26 cellular contexts compared by ENCODE assay signal in the genomic region with DNA sequence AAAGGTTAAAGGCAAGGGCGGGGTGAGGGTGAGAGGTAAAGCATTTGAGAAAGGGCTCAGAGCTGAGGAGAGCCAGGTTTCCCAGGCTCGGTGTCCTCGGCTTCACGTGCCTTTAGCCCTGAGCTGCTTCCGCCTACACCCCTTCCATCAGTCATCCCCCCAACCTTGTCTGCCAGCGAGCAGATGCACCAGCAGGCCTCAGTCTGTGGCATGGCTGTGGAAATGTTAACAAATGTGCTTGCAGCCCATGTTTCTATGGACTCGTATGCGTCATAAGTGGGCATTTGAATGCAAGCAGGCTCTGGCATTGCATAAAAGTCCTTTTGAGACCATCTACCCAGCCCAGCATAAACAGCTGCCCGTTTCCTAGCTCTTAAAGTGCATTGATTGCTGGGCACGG.
DNase-seq lines count a peak whose midpoint lies in the region; ATAC-seq and TF ChIP-seq lines count a peak whose summit lies in the region.
"Had no signal": no experiment of that assay in that cellular context is flagged by ENCODE, and none has a peak within 500 bp of the region (broad histone marks: within the 10 kb centered on the region; RNA-seq: fewer than 3 reads in every experiment).

No MANE protein-coding gene starts in this region.

- H3K4me3 Mint-ChIP-seq in HFFc6 = no peak overlapping the region
- H3K4me3 Mint-ChIP-seq in osteocyte (ENCODE audit: unreplicated experiment) = no peak overlapping the region
- no peak overlapping the region for H3K4me3 Mint-ChIP-seq in CD4-positive, alpha-beta T cell
- H3K4me3 Mint-ChIP-seq in endodermal cell = no peak overlapping the region
- H3K4me3 Mint-ChIP-seq: activated CD4-positive, alpha-beta T cell treated with anti-CD3 and anti-CD28 coated beads for 36 hours; activated CD8-positive, alpha-beta memory T cell treated with anti-CD3 and anti-CD28 coated beads, Interleukin-2, amount 10 ng/mL, durations not matched to agents 7 days and 5 days; B cell; type B pancreatic cell had no signal

- H3K4me3 ChIP-seq in dorsolateral prefrontal cortex = no peak overlapping the region
- no peak overlapping the region for H3K4me3 ChIP-seq in endodermal cell (ENCODE audit: low read length)
- H3K4me3 ChIP-seq: GM12878, spleen had no signal

- TF ChIP-seq CTCF in HFFc6 (IDR thresholded peaks at IDR 0.05) (no peak), RWPE1 (conservative IDR thresholded peaks at IDR 0.05; ENCODE audit: low read depth) (no peak), dorsolateral prefrontal cortex (IDR thresholded peaks at IDR 0.05 in 54 of 56, conservative IDR thresholded peaks at IDR 0.05 in 2 of 56; ENCODE audit: low read depth in 1 of 56, partially characterized antibody in 56 of 56) (no peak), osteocyte (IDR thresholded peaks at IDR 0.05) (no peak), endodermal cell (conservative IDR thresholded peaks at IDR 0.05) (no peak)
- TF ChIP-seq CTCF in CD4-positive, alpha-beta T cell (IDR thresholded peaks at IDR 0.05) = no peak

- H3K27me3 Mint-ChIP-seq in HFFc6 (ENCODE audit: insufficient read depth) = no peaks in the 10 kb centered on the region; the same call in 1 of the 2 replicates
- no peaks in the 10 kb centered on the region for H3K27me3 Mint-ChIP-seq in osteocyte (ENCODE audit: unreplicated experiment)
- H3K27me3 Mint-ChIP-seq in CD4-positive, alpha-beta T cell = no peaks in the 10 kb centered on the region
- no peaks in the 10 kb centered on the region for H3K27me3 Mint-ChIP-seq in endodermal cell (ENCODE audit: insufficient read depth)
- H3K27me3 Mint-ChIP-seq: activated CD4-positive, alpha-beta T cell treated with anti-CD3 and anti-CD28 coated beads for 36 hours; activated CD8-positive, alpha-beta memory T cell treated with anti-CD3 and anti-CD28 coated beads, Interleukin-2, amount 10 ng/mL, durations not matched to agents 7 days and 5 days; B cell; type B pancreatic cell had no signal

- ATAC-seq in CD4-positive, alpha-beta T cell (ENCODE audit: poor library complexity) = no peak
- ATAC-seq: activated CD4-positive, alpha-beta T cell treated with anti-CD3 and anti-CD28 coated beads for 36 hours; activated CD8-positive, alpha-beta memory T cell treated with anti-CD3 and anti-CD28 coated beads, Interleukin-2, amount 10 ng/mL, durations not matched to agents 7 days and 5 days; GM12878; Right ventricle myocardium inferior; stimulated activated naive CD8-positive, alpha-beta T cell treated with anti-CD3 and anti-CD28 coated beads, Interleukin-15, Interleukin-2, amounts not matched to agents 100 U/mL and 50 U/mL, for 24 hours had no signal

- intact Hi-C loops in dorsolateral prefrontal cortex (cut with DNase I) = loop anchor here (2.0 to 10.0 kb wide), 7 partner anchors 33 to 396 kb away; partner anchors contain the start of genes SYNJ2 (in 2 of the 2) and SNX9 (in 1 of the 2)
- intact Hi-C loops in CD4-positive, alpha-beta T cell (cut with DNase I, micrococcal nuclease) = loop anchor here (2.0 to 10.0 kb wide), 4 partner anchors 43 to 756 kb away; partner anchors contain the start of gene SYNJ2 (in 1 of the 2)

- peak overlapping the region; percentile 94 for H3K27ac Mint-ChIP-seq in HFFc6
- peak overlapping the region; percentile 44 for H3K27ac Mint-ChIP-seq in osteocyte (ENCODE audit: unreplicated experiment)
- H3K27ac Mint-ChIP-seq in CD4-positive, alpha-beta T cell = no peak overlapping the region
- H3K27ac Mint-ChIP-seq in endodermal cell = no peak overlapping the region
- H3K27ac Mint-ChIP-seq: activated CD4-positive, alpha-beta T cell treated with anti-CD3 and anti-CD28 coated beads for 36 hours; activated CD8-positive, alpha-beta memory T cell treated with anti-CD3 and anti-CD28 coated beads, Interleukin-2, amount 10 ng/mL, durations not matched to agents 7 days and 5 days; activated T-helper 2 cell treated with anti-CD3 and anti-CD28 coated beads, Interferon-gamma antibody, Interleukin-2, Interleukin-4, amounts not matched to agents 10 μg/mL and 5 μg/mL and 100 μg/mL, durations not matched to agents 14 hours and 24 hours and 36 hours; B cell; type B pancreatic cell had no signal

- POLR2A ChIA-PET in RWPE1 (lab: Yijun Ruan, JAX; ENCODE audit: low non-redundant PET) = no interaction called here
- POLR2A ChIA-PET in HEK293T (lab: Yijun Ruan, JAX) = interaction anchor here (1.1 kb wide), 1 partner anchor 747 kb away, joined by 4 read pairs; the partner anchor contains the start of gene TMEM242
- POLR2A ChIA-PET in CD4-positive, alpha-beta T cell (lab: Charles Lee) = interaction anchor here (1.0 to 2.4 kb wide), 2 partner anchors 10 to 88 kb away, joined by 3 to 4 read pairs; no protein-coding TSS in a partner anchor

- DNase-seq in HFFc6 = no peak
- DNase-seq in RWPE1 (ENCODE audit: low spot score) = no peak
- peak in 3 of 10 donors; percentile 15 to 59 (median 22) for DNase-seq in dorsolateral prefrontal cortex
- DNase-seq in osteocyte (ENCODE audit: extremely low spot score, unreplicated experiment) = no peak
- no peak for DNase-seq in HEK293T (ENCODE audit: extremely low spot score)
- no peak for DNase-seq in CD4-positive, alpha-beta T cell
- no peak for DNase-seq in endodermal cell
- DNase-seq in NCI-H2107 (lab: John Stamatoyannopoulos, UW) = no peak
- DNase-seq: activated CD4-positive, alpha-beta T cell treated with anti-CD3 and anti-CD28 coated beads for 36 hours; activated CD8-positive, alpha-beta memory T cell treated with anti-CD3 and anti-CD28 coated beads, Interleukin-2, amount 10 ng/mL, durations not matched to agents 7 days and 5 days; DND-41; Karpas-422; mammary epithelial cell; MV-4-11; NCI-H1694; NCI-H69; retina; spleen; stimulated activated CD4-positive, alpha-beta T cell treated with anti-CD3 and anti-CD28 coated beads, Interleukin-4, amount 100 ng/mL, for 1 hour; stimulated activated naive CD8-positive, alpha-beta T cell treated with anti-CD3 and anti-CD28 coated beads, Interleukin-15, Interleukin-2, amounts not matched to agents 100 U/mL and 50 U/mL, for 24 hours had no signal

- H3K9ac ChIP-seq in endodermal cell (ENCODE audit: extremely low read depth, low read length, poor library complexity, severe bottlenecking) = no peak overlapping the region

- H3K4me1 ChIP-seq in endodermal cell (ENCODE audit: control insufficient read depth, insufficient read depth, low read length) = no peaks in the 10 kb centered on the region

- H3K9me3 Mint-ChIP-seq in HFFc6 (no peaks in the 10 kb centered on the region), osteocyte (ENCODE audit: unreplicated experiment) (no peaks in the 10 kb centered on the region), endodermal cell (no peaks in the 10 kb centered on the region)
- no peaks in the 10 kb centered on the region for H3K9me3 Mint-ChIP-seq in CD4-positive, alpha-beta T cell
- H3K9me3 Mint-ChIP-seq: activated T-helper 2 cell treated with anti-CD3 and anti-CD28 coated beads, Interferon-gamma antibody, Interleukin-2, Interleukin-4, amounts not matched to agents 10 μg/mL and 5 μg/mL and 100 μg/mL, durations not matched to agents 14 hours and 24 hours and 36 hours; type B pancreatic cell had no signal

- peaks cover 46% of the 10 kb centered on the region for H3K36me3 ChIP-seq in endodermal cell (ENCODE audit: control insufficient read depth, insufficient read depth, low read length)

- peaks cover 59% of the 10 kb centered on the region for H3K4me1 Mint-ChIP-seq in HFFc6 (ENCODE audit: low read depth)
- peaks cover 32% of the 10 kb centered on the region for H3K4me1 Mint-ChIP-seq in osteocyte (ENCODE audit: unreplicated experiment)
- peaks cover 6% of the 10 kb centered on the region for H3K4me1 Mint-ChIP-seq in CD4-positive, alpha-beta T cell (ENCODE audit: low read depth)
- peaks cover 8% of the 10 kb centered on the region for H3K4me1 Mint-ChIP-seq in endodermal cell

- H3K36me3 Mint-ChIP-seq in HFFc6 (ENCODE audit: low read depth) (peaks cover 47% of the 10 kb centered on the region), osteocyte (ENCODE audit: unreplicated experiment) (peaks cover 53% of the 10 kb centered on the region), endodermal cell (ENCODE audit: low read depth) (peaks cover 31% of the 10 kb centered on the region)
- peaks cover 81% of the 10 kb centered on the region for H3K36me3 Mint-ChIP-seq in CD4-positive, alpha-beta T cell (ENCODE audit: low read depth)

- H3K27me3 ChIP-seq in dorsolateral prefrontal cortex = no peaks in the 10 kb centered on the region
- H3K27me3 ChIP-seq in CD4-positive, alpha-beta T cell (ENCODE audit: control insufficient read depth, insufficient read depth, low read length) = no peaks in the 10 kb centered on the region
- no peaks in the 10 kb centered on the region for H3K27me3 ChIP-seq in endodermal cell (ENCODE audit: control insufficient read depth, insufficient read depth, low read length, poor library complexity, severe bottlenecking)
- H3K27me3 ChIP-seq: foreskin keratinocyte, spleen had no signal

- H3K9me3 ChIP-seq in CD4-positive, alpha-beta T cell (ENCODE audit: control insufficient read depth, low read length) = no peaks in the 10 kb centered on the region
- H3K9me3 ChIP-seq in endodermal cell (ENCODE audit: control insufficient read depth, low read length) = no peaks in the 10 kb centered on the region
- H3K9me3 ChIP-seq: spleen had no signal

- CTCF ChIA-PET in RWPE1 (lab: Yijun Ruan, JAX) = interaction anchor here (0.6 to 1.1 kb wide), 2 partner anchors 14 to 29 kb away, joined by 4 read pairs; no protein-coding TSS in a partner anchor
- CTCF ChIA-PET in HEK293T (lab: Yijun Ruan, JAX) = interaction anchor here (1.3 kb wide), 1 partner anchor 30 kb away, joined by 3 read pairs; no protein-coding TSS in a partner anchor
- CTCF ChIA-PET in CD4-positive, alpha-beta T cell (lab: Charles Lee) = interaction anchor here (1.3 kb wide), 1 partner anchor 44 kb away, joined by 5 read pairs; no protein-coding TSS in a partner anchor

- 91 to 94% methylated on average over 7 to 10 of the region's 10 CpGs for WGBS in endodermal cell (ENCODE audit: insufficient coverage in 1 of 2, insufficient read length in 1 of 2), 2 experiments

- H3K27ac ChIP-seq in RWPE1 = peak overlapping the region; percentile 18; the same call in 1 of the 2 replicates
- peak overlapping the region in 58 of 59 donors; percentile 29 to 90 (median 80) for H3K27ac ChIP-seq in dorsolateral prefrontal cortex
- H3K27ac ChIP-seq in CD4-positive, alpha-beta T cell (ENCODE audit: low read depth, low read length) = no peak overlapping the region
- no peak overlapping the region for H3K27ac ChIP-seq in endodermal cell (ENCODE audit: low read depth, low read length)
- H3K27ac ChIP-seq: foreskin keratinocyte had no signal

TF ChIP-seq in HEK293T, 16 proteins besides CTCF, POLR2A, EP300 and RAD21 (continues in another document):
- TF ChIP-seq LEF1 (IDR thresholded peaks at IDR 0.05; ENCODE audit: borderline replicate concordance) = no peak
- TF ChIP-seq TARDBP (IDR thresholded peaks at IDR 0.05) = no peak

Comparison
In these comparisons a context has a peak if more than half of its experiments do, and no peak if none do; other contexts are left out.
1. H3K27ac Mint-ChIP-seq: peak in HFFc6 (single experiment) and osteocyte (single experiment); none in CD4-positive, alpha-beta T cell (single experiment) and endodermal cell (single experiment).
2. H3K27ac ChIP-seq: peak in RWPE1 (single experiment) and dorsolateral prefrontal cortex (58 of 59); none in CD4-positive, alpha-beta T cell (single experiment) and endodermal cell (single experiment).